Comparison of ENCODE assay signal across 22 cellular contexts in genomic region chr6:8387942-8388437, GRCh38.
"Had no signal": no experiment of that assay in that cellular context is flagged by ENCODE, and none has a peak within 500 bp of the region (broad histone marks: within the 10 kb centered on the region; RNA-seq: fewer than 3 reads in every experiment).

No MANE protein-coding gene starts in this region.

- H3K4me3 ChIP-seq: breast epithelium, esophagus muscularis mucosa, heart right ventricle, mucosa of descending colon, stomach, suprapubic skin, tibial nerve had no signal

- H3K36me3 ChIP-seq: breast epithelium, esophagus muscularis mucosa, heart right ventricle, stomach, suprapubic skin, tibial nerve had no signal

- H3K9me3 ChIP-seq: breast epithelium, esophagus muscularis mucosa, mucosa of descending colon, stomach, suprapubic skin, tibial nerve had no signal

- H3K27ac ChIP-seq: breast epithelium, esophagus muscularis mucosa, foreskin keratinocyte, heart right ventricle, stomach, suprapubic skin, tibial nerve, VCaP had no signal

- ATAC-seq: activated naive CD4-positive, alpha-beta T cell treated with anti-CD3 and anti-CD28 coated beads, Interleukin-2, amount 50 U/mL, for 72 hours; activated T-cell treated with anti-CD3 and anti-CD28 coated beads, Interleukin-2, amount 50 U/mL, for 72 hours; foreskin keratinocyte; heart right ventricle; left ventricle myocardium superior; mucosa of descending colon; right cardiac atrium; stimulated activated naive B cell treated with anti-CD40 and anti-IgM and Interleukin-4, amounts not matched to agents 10 μg/mL and 1 μg/mL and 100 μg/mL, for 72 hours had no signal

- DNase-seq: activated CD4-positive, alpha-beta T cell treated with anti-CD3 and anti-CD28 coated beads for 4 hours; activated CD4-positive, alpha-beta T cell treated with anti-CD3 and anti-CD28 coated beads, Interleukin-2, amount 50 U/mL, for 4 hours; activated naive CD4-positive, alpha-beta T cell; activated T-cell treated with anti-CD3 and anti-CD28 coated beads for 4 hours; activated T-cell treated with anti-CD3 and anti-CD28 coated beads, Interleukin-2, amount 50 U/mL, for 72 hours; effector CD4-positive, alpha-beta T cell; foreskin keratinocyte; heart right ventricle; left ventricle myocardium superior; mucosa of descending colon; posterior cingulate gyrus; right cardiac atrium; stimulated activated CD4-positive, alpha-beta T cell treated with anti-CD3 and anti-CD28 coated beads, Interleukin-15, amount 100 ng/mL, for 24 hours; stimulated activated CD4-positive, alpha-beta T cell treated with anti-CD3 and anti-CD28 coated beads, Interleukin-2, amount 100 ng/mL, for 24 hours; stimulated activated naive B cell treated with anti-CD40 and anti-IgM and Interleukin-4, amounts not matched to agents 10 μg/mL and 1 μg/mL and 100 μg/mL, for 72 hours; stomach had no signal

- H3K4me1 ChIP-seq: breast epithelium, esophagus muscularis mucosa, foreskin keratinocyte, heart right ventricle, stomach, suprapubic skin, tibial nerve had no signal

- H3K27me3 ChIP-seq: breast epithelium, esophagus muscularis mucosa, heart right ventricle, stomach, suprapubic skin, tibial nerve had no signal
